ENCODE assay signal across 37 cellular contexts in the genomic region with DNA sequence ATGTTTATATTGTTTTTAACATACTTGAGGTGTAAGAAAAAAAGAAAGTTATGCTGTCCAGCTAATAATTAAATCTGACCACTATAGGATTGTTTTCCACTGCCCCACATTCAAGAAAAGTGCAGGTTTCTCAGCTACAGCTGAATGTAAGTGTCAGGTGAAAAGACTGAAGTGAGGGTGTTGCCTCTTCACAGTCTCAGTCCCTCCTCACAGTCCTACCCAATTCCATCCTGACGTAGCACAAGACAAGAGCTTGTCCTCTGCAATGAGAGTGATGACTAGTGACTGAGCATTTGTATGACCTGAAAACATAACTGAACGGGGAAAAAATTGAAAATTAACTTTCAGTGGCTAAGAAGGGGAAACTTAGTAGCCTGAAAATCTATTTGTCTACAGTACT.
"Had no signal": no experiment of that assay in that cellular context is flagged by ENCODE, and none has a peak within 500 bp of the region (broad histone marks: within the 10 kb centered on the region; RNA-seq: fewer than 3 reads in every experiment).

No MANE protein-coding gene starts in this region.

- DNase-seq: activated effector memory CD4-positive, alpha-beta T cell treated with anti-CD3 and anti-CD28 coated beads, Interleukin-2, amount 50 U/mL, for 16 hours; activated effector memory CD4-positive, alpha-beta T cell treated with Interleukin-2 at 50 U/mL for 16 hours; activated gamma-delta T cell; activated gamma-delta T cell treated with Interleukin-2 at 50 U/mL for 16 hours; activated naive CD4-positive, alpha-beta T cell; activated naive CD4-positive, alpha-beta T cell treated with anti-CD3 and anti-CD28 coated beads for 36 hours; activated naive CD4-positive, alpha-beta T cell treated with anti-CD3 and anti-CD28 coated beads, Interleukin-2, amount 10 ng/mL, durations not matched to agents 7 days and 5 days; activated naive CD4-positive, alpha-beta T cell treated with anti-CD3 and anti-CD28 coated beads, Interleukin-2, amount 50 U/mL, for 16 hours; activated naive CD4-positive, alpha-beta T cell treated with Interleukin-2 at 50 U/mL for 16 hours; activated naive CD8-positive, alpha-beta T cell treated with anti-CD3 and anti-CD28 coated beads for 36 hours; activated naive CD8-positive, alpha-beta T cell treated with anti-CD3 and anti-CD28 coated beads, Interleukin-2, amount 10 ng/mL, durations not matched to agents 7 days and 5 days; activated naive CD8-positive, alpha-beta T cell treated with anti-CD3 and anti-CD28 coated beads, Interleukin-2, amount 50 U/mL, for 24 hours; activated T-cell treated with anti-CD3 and anti-CD28 coated beads, Interleukin-2, amount 50 U/mL, for 24 hours; activated T-cell treated with anti-CD3 and anti-CD28 coated beads, Interleukin-2, amount 50 U/mL, for 4 hours; activated T-cell treated with anti-CD3 and anti-CD28 coated beads, Interleukin-2, amount 50 U/mL, for 48 hours; activated T-cell treated with anti-CD3 and anti-CD28 coated beads, Interleukin-2, amount 50 U/mL, for 72 hours; adrenal gland; amniotic stem cell; amygdala; anterior cingulate cortex; aorta; body of pancreas; brain microvascular endothelial cell; caudate nucleus; central memory CD4-positive, alpha-beta T cell; cerebellar nuclear complex had no signal

- H3K9me3 ChIP-seq: adrenal gland, ascending aorta, body of pancreas, breast epithelium had no signal

- H3K27ac Mint-ChIP-seq: activated naive CD4-positive, alpha-beta T cell treated with anti-CD3 and anti-CD28 coated beads for 36 hours; activated naive CD4-positive, alpha-beta T cell treated with anti-CD3 and anti-CD28 coated beads, Interleukin-2, amount 10 ng/mL, durations not matched to agents 7 days and 5 days; activated naive CD4-positive, alpha-beta T cell treated with anti-CD3 and anti-CD28 coated beads, Interleukin-2, amount 50 U/mL, for 24 hours; activated naive CD4-positive, alpha-beta T cell treated with anti-CD3 and anti-CD28 coated beads, Interleukin-2, amount 50 U/mL, for 72 hours; activated naive CD8-positive, alpha-beta T cell; activated naive CD8-positive, alpha-beta T cell treated with anti-CD3 and anti-CD28 coated beads for 36 hours; activated naive CD8-positive, alpha-beta T cell treated with anti-CD3 and anti-CD28 coated beads, Interleukin-2, amount 10 ng/mL, durations not matched to agents 7 days and 5 days; activated naive CD8-positive, alpha-beta T cell treated with anti-CD3 and anti-CD28 coated beads, Interleukin-2, amount 50 U/mL, for 24 hours; activated T-cell treated with anti-CD3 and anti-CD28 coated beads, Interleukin-2, amount 50 U/mL, for 24 hours; activated T-cell treated with anti-CD3 and anti-CD28 coated beads, Interleukin-2, amount 50 U/mL, for 72 hours; activated T-helper 1 cell treated with anti-CD3 and anti-CD28 coated beads, Interleukin-12 subunit alpha, Interleukin-12 subunit beta, Interleukin-2, Interleukin-4 antibody, amounts not matched to agents 30 ng/mL and 10 ng/mL and 1 ng/mL, durations not matched to agents 14 hours and 24 hours and 36 hours; activated T-helper 17 cell treated with anti-CD3 and anti-CD28 coated beads, Interleukin-2, amount 50 U/mL, for 72 hours; activated T-helper 2 cell treated with anti-CD3 and anti-CD28 coated beads, Interferon-gamma antibody, Interleukin-2, Interleukin-4, amounts not matched to agents 10 μg/mL and 5 μg/mL and 100 μg/mL, durations not matched to agents 14 hours and 24 hours and 36 hours; brain had no signal

- H3K4me3 ChIP-seq: adrenal gland, ascending aorta, body of pancreas, breast epithelium, cardiac muscle cell had no signal

- H3K4me1 ChIP-seq: adrenal gland, ascending aorta, body of pancreas, breast epithelium had no signal

- H3K4me1 Mint-ChIP-seq: activated naive CD4-positive, alpha-beta T cell treated with anti-CD3 and anti-CD28 coated beads, Interleukin-2, amount 10 ng/mL, durations not matched to agents 7 days and 5 days; activated naive CD4-positive, alpha-beta T cell treated with anti-CD3 and anti-CD28 coated beads, Interleukin-2, amount 50 U/mL, for 24 hours; activated naive CD8-positive, alpha-beta T cell treated with anti-CD3 and anti-CD28 coated beads for 36 hours; activated naive CD8-positive, alpha-beta T cell treated with anti-CD3 and anti-CD28 coated beads, Interleukin-2, amount 10 ng/mL, durations not matched to agents 7 days and 5 days; activated naive CD8-positive, alpha-beta T cell treated with anti-CD3 and anti-CD28 coated beads, Interleukin-2, amount 50 U/mL, for 24 hours; activated T-helper 17 cell treated with anti-CD3 and anti-CD28 coated beads, Interleukin-2, amount 50 U/mL, for 72 hours; central memory CD8-positive, alpha-beta T cell had no signal

- H3K9me3 Mint-ChIP-seq: activated naive CD4-positive, alpha-beta T cell treated with anti-CD3 and anti-CD28 coated beads for 36 hours; activated naive CD4-positive, alpha-beta T cell treated with anti-CD3 and anti-CD28 coated beads, Interleukin-2, amount 10 ng/mL, durations not matched to agents 7 days and 5 days; activated naive CD4-positive, alpha-beta T cell treated with anti-CD3 and anti-CD28 coated beads, Interleukin-2, amount 50 U/mL, for 24 hours; activated naive CD4-positive, alpha-beta T cell treated with anti-CD3 and anti-CD28 coated beads, Interleukin-2, amount 50 U/mL, for 72 hours; activated naive CD8-positive, alpha-beta T cell treated with anti-CD3 and anti-CD28 coated beads for 36 hours; activated naive CD8-positive, alpha-beta T cell treated with anti-CD3 and anti-CD28 coated beads, Interleukin-2, amount 10 ng/mL, durations not matched to agents 7 days and 5 days; activated naive CD8-positive, alpha-beta T cell treated with anti-CD3 and anti-CD28 coated beads, Interleukin-2, amount 50 U/mL, for 24 hours; activated T-cell treated with anti-CD3 and anti-CD28 coated beads, Interleukin-2, amount 50 U/mL, for 24 hours; activated T-cell treated with anti-CD3 and anti-CD28 coated beads, Interleukin-2, amount 50 U/mL, for 4 hours; activated T-cell treated with anti-CD3 and anti-CD28 coated beads, Interleukin-2, amount 50 U/mL, for 72 hours; activated T-helper 1 cell treated with anti-CD3 and anti-CD28 coated beads, Interleukin-12 subunit alpha, Interleukin-12 subunit beta, Interleukin-2, Interleukin-4 antibody, amounts not matched to agents 30 ng/mL and 10 ng/mL and 1 ng/mL, durations not matched to agents 14 hours and 24 hours and 36 hours; activated T-helper 17 cell treated with anti-CD3 and anti-CD28 coated beads, Interleukin-2, amount 50 U/mL, for 72 hours; activated T-helper 2 cell treated with anti-CD3 and anti-CD28 coated beads, Interferon-gamma antibody, Interleukin-2, Interleukin-4, amounts not matched to agents 10 μg/mL and 5 μg/mL and 100 μg/mL, durations not matched to agents 14 hours and 24 hours and 36 hours; brain had no signal

- H3K4me3 Mint-ChIP-seq: activated naive CD4-positive, alpha-beta T cell treated with anti-CD3 and anti-CD28 coated beads for 36 hours; activated naive CD4-positive, alpha-beta T cell treated with anti-CD3 and anti-CD28 coated beads, Interleukin-2, amount 10 ng/mL, durations not matched to agents 7 days and 5 days; activated naive CD4-positive, alpha-beta T cell treated with anti-CD3 and anti-CD28 coated beads, Interleukin-2, amount 50 U/mL, for 24 hours; activated naive CD8-positive, alpha-beta T cell; activated naive CD8-positive, alpha-beta T cell treated with anti-CD3 and anti-CD28 coated beads for 36 hours; activated naive CD8-positive, alpha-beta T cell treated with anti-CD3 and anti-CD28 coated beads, Interleukin-2, amount 10 ng/mL, durations not matched to agents 7 days and 5 days; activated naive CD8-positive, alpha-beta T cell treated with anti-CD3 and anti-CD28 coated beads, Interleukin-2, amount 50 U/mL, for 24 hours; activated T-cell treated with anti-CD3 and anti-CD28 coated beads, Interleukin-2, amount 50 U/mL, for 24 hours; activated T-cell treated with anti-CD3 and anti-CD28 coated beads, Interleukin-2, amount 50 U/mL, for 4 hours; activated T-cell treated with anti-CD3 and anti-CD28 coated beads, Interleukin-2, amount 50 U/mL, for 72 hours; activated T-helper 1 cell treated with anti-CD3 and anti-CD28 coated beads, Interleukin-12 subunit alpha, Interleukin-12 subunit beta, Interleukin-2, Interleukin-4 antibody, amounts not matched to agents 30 ng/mL and 10 ng/mL and 1 ng/mL, durations not matched to agents 14 hours and 24 hours and 36 hours; activated T-helper 17 cell treated with anti-CD3 and anti-CD28 coated beads, Interleukin-2, amount 50 U/mL, for 72 hours; brain; central memory CD8-positive, alpha-beta T cell had no signal

- H3K36me3 ChIP-seq: adrenal gland, ascending aorta, brain microvascular endothelial cell, breast epithelium, cardiac muscle cell had no signal

- H3K27me3 ChIP-seq: adrenal gland, ascending aorta, body of pancreas, brain microvascular endothelial cell, breast epithelium, cardiac muscle cell had no signal

- H3K36me3 Mint-ChIP-seq: activated naive CD4-positive, alpha-beta T cell treated with anti-CD3 and anti-CD28 coated beads, Interleukin-2, amount 10 ng/mL, durations not matched to agents 7 days and 5 days; activated naive CD4-positive, alpha-beta T cell treated with anti-CD3 and anti-CD28 coated beads, Interleukin-2, amount 50 U/mL, for 24 hours; activated naive CD4-positive, alpha-beta T cell treated with anti-CD3 and anti-CD28 coated beads, Interleukin-2, amount 50 U/mL, for 72 hours; activated naive CD8-positive, alpha-beta T cell; activated naive CD8-positive, alpha-beta T cell treated with anti-CD3 and anti-CD28 coated beads for 36 hours; activated naive CD8-positive, alpha-beta T cell treated with anti-CD3 and anti-CD28 coated beads, Interleukin-2, amount 10 ng/mL, durations not matched to agents 7 days and 5 days; brain had no signal

- H3K27me3 Mint-ChIP-seq: activated naive CD8-positive, alpha-beta T cell treated with anti-CD3 and anti-CD28 coated beads for 36 hours; activated naive CD8-positive, alpha-beta T cell treated with anti-CD3 and anti-CD28 coated beads, Interleukin-2, amount 10 ng/mL, durations not matched to agents 7 days and 5 days; activated T-cell treated with anti-CD3 and anti-CD28 coated beads, Interleukin-2, amount 50 U/mL, for 24 hours; activated T-helper 17 cell treated with anti-CD3 and anti-CD28 coated beads, Interleukin-2, amount 50 U/mL, for 72 hours; central memory CD8-positive, alpha-beta T cell had no signal

- H3K27ac ChIP-seq: adrenal gland, ascending aorta, body of pancreas, brain microvascular endothelial cell, breast epithelium, cardiac muscle cell had no signal

- ATAC-seq: activated naive CD4-positive, alpha-beta T cell treated with anti-CD3 and anti-CD28 coated beads, Interleukin-2, amount 50 U/mL, for 72 hours; activated naive CD8-positive, alpha-beta T cell treated with anti-CD3 and anti-CD28 coated beads, Interleukin-2, amount 50 U/mL, for 24 hours; activated T-cell treated with anti-CD3 and anti-CD28 coated beads, Interleukin-2, amount 50 U/mL, for 4 hours; activated T-cell treated with anti-CD3 and anti-CD28 coated beads, Interleukin-2, amount 50 U/mL, for 72 hours; activated T-helper 17 cell treated with anti-CD3 and anti-CD28 coated beads, Interleukin-2, amount 50 U/mL, for 72 hours; body of pancreas had no signal
